8 cellular contexts compared by ENCODE assay signal in the genomic region with DNA sequence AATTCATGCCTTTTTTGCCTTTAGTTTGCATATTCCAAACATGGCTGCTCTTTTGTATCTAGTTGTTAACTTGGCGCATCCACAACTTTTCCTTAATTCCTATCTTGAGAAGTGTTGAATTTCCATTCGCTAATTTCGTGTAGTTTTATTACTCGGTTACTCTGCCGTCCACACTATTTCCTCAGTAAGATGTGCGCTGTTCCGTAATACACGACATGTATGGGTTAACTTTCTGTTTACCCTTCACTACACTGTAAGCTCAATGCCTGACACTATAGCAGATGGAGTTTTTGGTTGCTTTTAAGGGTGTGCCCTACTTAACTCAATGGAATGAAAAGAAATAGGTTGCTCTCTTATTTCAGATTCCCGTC. TPM values are rescaled to one million over a fixed set of nuclear protein-coding genes. Genes with fewer than 3 reads are reported as not detected.
DNase-seq lines count a peak whose midpoint lies in the region; ATAC-seq and TF ChIP-seq lines count a peak whose summit lies in the region.

No MANE protein-coding gene starts in this region.

- H3K9ac ChIP-seq in mesenchymal stem cell (ENCODE audit: low read length), result peak overlapping the region; percentile 99

- H3K14ac ChIP-seq in mesenchymal stem cell (ENCODE audit: low read length in 2 of 2), result no peak overlapping the region

- no peak overlapping the region for H2AFZ ChIP-seq in mesenchymal stem cell (ENCODE audit: low read depth, low read length)

- no peak overlapping the region for H2BK15ac ChIP-seq in mesenchymal stem cell (ENCODE audit: low read depth, poor library complexity, severe bottlenecking)

- H4K91ac ChIP-seq in mesenchymal stem cell (ENCODE audit: low read length), result no peak overlapping the region

- in situ Hi-C loops in brain microvascular endothelial cell (cut with HindIII; ENCODE audit: low pct_ligation_motif_present, low sequenced_read_pairs), result no loop called here

- no peak overlapping the region for H2BK5ac ChIP-seq in mesenchymal stem cell (ENCODE audit: low read depth, low read length, poor library complexity, severe bottlenecking)

- H3K79me1 ChIP-seq in mesenchymal stem cell (replicated peaks; ENCODE audit: low read length, poor library complexity, severe bottlenecking), result peaks cover 12% of the 10 kb centered on the region

- peaks cover 2 to 45% (median 22%) of the 10 kb centered on the region in 9 donors for H3K4me1 ChIP-seq in heart right ventricle
- peaks cover 13% of the 10 kb centered on the region for H3K4me1 ChIP-seq in mesenchymal stem cell (ENCODE audit: control insufficient read depth, insufficient read depth, low read depth, low read length)
- H3K4me1 ChIP-seq in aorta (ENCODE audit: control insufficient read depth in 1 of 2, insufficient read depth in 2 of 2, low read length in 2 of 2), result peaks cover 0 to 6% of the 10 kb centered on the region in 2 donors

- peak overlapping the region; percentile 79 for H3K4me2 ChIP-seq in mesenchymal stem cell (ENCODE audit: low read length, poor library complexity, severe bottlenecking)

- no peak for TF ChIP-seq CTCF in heart right ventricle (IDR thresholded peaks at IDR 0.05)
- no peak for TF ChIP-seq CTCF in brain microvascular endothelial cell (IDR thresholded peaks at IDR 0.05; ENCODE audit: low read depth, low read length, missing control alignments)

- H4K8ac ChIP-seq in mesenchymal stem cell (ENCODE audit: low read length), result no peak overlapping the region

- H3K4ac ChIP-seq in mesenchymal stem cell (ENCODE audit: low read depth in 1 of 2, low read length in 2 of 2), result peak overlapping the region; percentile 59 to 99

- peaks cover 0 to 47% (median 37%) of the 10 kb centered on the region in 9 donors for H3K36me3 ChIP-seq in heart right ventricle
- H3K36me3 ChIP-seq in brain microvascular endothelial cell (replicated peaks), result peaks cover 48% of the 10 kb centered on the region
- peaks cover 33 to 46% of the 10 kb centered on the region in 2 experiments for H3K36me3 ChIP-seq in mesenchymal stem cell (ENCODE audit: control insufficient read depth in 1 of 2, insufficient read depth in 2 of 2, low read depth in 1 of 2, low read length in 2 of 2)
- peaks cover 1 to 7% of the 10 kb centered on the region in 2 donors for H3K36me3 ChIP-seq in aorta (ENCODE audit: control insufficient read depth in 1 of 2, insufficient read depth in 2 of 2, low read length in 1 of 2)

- peak overlapping the region; percentile 64 to 87 (median 72) for H3K4me3 ChIP-seq in heart right ventricle
- H3K4me3 ChIP-seq in brain microvascular endothelial cell (ENCODE audit: low read depth, low read length), result peak overlapping the region; percentile 90
- peak overlapping the region; percentile 79 to 96 for H3K4me3 ChIP-seq in mesenchymal stem cell (ENCODE audit: insufficient read depth in 1 of 2, low read depth in 1 of 2, low read length in 2 of 2)
- peak overlapping the region; percentile 67 to 89 for H3K4me3 ChIP-seq in aorta (ENCODE audit: low read length in 2 of 2)

- H3K9me3 ChIP-seq in heart right ventricle, result no peaks in the 10 kb centered on the region
- H3K9me3 ChIP-seq in mesenchymal stem cell (ENCODE audit: control insufficient read depth, low read length), result no peaks in the 10 kb centered on the region
- no peaks in the 10 kb centered on the region for H3K9me3 ChIP-seq in aorta (ENCODE audit: control insufficient read depth, low read length)

- intact Hi-C loops in heart right ventricle (cut with DNase I), result loop anchor here in 1 of 10 donors (5.0 kb wide), 1 partner anchor 900 kb away; a partner anchor contains a TSS
- intact Hi-C loops in left cardiac atrium (cut with DNase I), result no loop called here
- intact Hi-C loops in aorta (cut with DNase I), result loop anchor here in 1 of 2 donors (2.0 kb wide), 1 partner anchor 22 kb away; no protein-coding TSS in a partner anchor

- H3K27me3 ChIP-seq in heart right ventricle (no peaks in the 10 kb centered on the region), brain microvascular endothelial cell (replicated peaks) (no peaks in the 10 kb centered on the region), mesenchymal stem cell (ENCODE audit: control insufficient read depth in 1 of 2, insufficient read depth in 1 of 2, low read length in 2 of 2) (no peaks in the 10 kb centered on the region), aorta (ENCODE audit: control insufficient read depth in 1 of 2, insufficient read depth in 2 of 2, low read length in 1 of 2) (no peaks in the 10 kb centered on the region)

- H3K27ac ChIP-seq in heart right ventricle (peak overlapping the region in 9 of 10 donors; percentile 72 to 90 (median 83)), brain microvascular endothelial cell (peak overlapping the region; percentile 72), mesenchymal stem cell (ENCODE audit: low read length, poor library complexity, severe bottlenecking) (peak overlapping the region; percentile 71), aorta (ENCODE audit: low read depth in 1 of 2, low read length in 2 of 2) (no peak overlapping the region)

- no peak overlapping the region for H2BK120ac ChIP-seq in mesenchymal stem cell (ENCODE audit: low read depth, low read length)

- 11 to 12% methylated on average over 9 of the region's 9 CpGs for WGBS in heart right ventricle, 2 donors
- WGBS in mesenchymal stem cell, result 0% methylated on average over 7 of the region's 9 CpGs
- 4 to 5% methylated on average over 9 of the region's 9 CpGs for WGBS in aorta, 2 donors

- DNase-seq in heart right ventricle, result no peak
- no peak for DNase-seq in left cardiac atrium
- DNase-seq in brain microvascular endothelial cell, result no peak
- DNase-seq in mesenchymal stem cell, result peak; percentile 45
- no peak for DNase-seq in aorta
- DNase-seq in HK-2 (ENCODE audit: unreplicated experiment), result no peak
- DNase-seq in T1000 (lab: John Stamatoyannopoulos, UW), result no peak

- H2AK5ac ChIP-seq in mesenchymal stem cell (ENCODE audit: low read length, severe bottlenecking), result no peak overlapping the region

- H3K18ac ChIP-seq in mesenchymal stem cell (ENCODE audit: low read depth in 1 of 2, low read length in 2 of 2), result peak overlapping the region; percentile 91 to 97

- ATAC-seq in heart right ventricle (no peak), left cardiac atrium (no peak), aorta (ENCODE audit: low FRiP score) (no peak), GM21737 (IDR thresholded peaks at IDR 0.05; ENCODE audit: unreplicated experiment) (no peak)

- no peak overlapping the region for H3K23ac ChIP-seq in mesenchymal stem cell (ENCODE audit: low read length in 2 of 2)

- H2BK12ac ChIP-seq in mesenchymal stem cell (ENCODE audit: low read length in 2 of 2), result no peak overlapping the region

RNA-seq across cellular contexts. Expression of a gene that starts 0.7 kb away (rescaled TPM):
- total RNA-seq in heart right ventricle (100 to 1,000 TPM; 350 to 651 (median 384) TPM), left cardiac atrium (100 to 1,000 TPM; 535 to 579 TPM), aorta (100 to 1,000 TPM; 479 to 672 TPM)
- polyA plus RNA-seq in heart right ventricle (1,000 to 10,000 TPM in 1 of 2 donors, 100 to 1,000 TPM in 1; 877 to 1,493 TPM), aorta (1,000 to 10,000 TPM; 1,232 to 1,557 TPM)
- 1,855 TPM for polyA plus RNA-seq in mesenchymal stem cell (2013, experiment 1 of 2)
- 1,954 TPM for polyA plus RNA-seq in mesenchymal stem cell (2013, experiment 2 of 2)

RNA-seq across cellular contexts. Expression of a gene that starts 24.1 kb away (rescaled TPM):
- 10 to 100 TPM in 9 of 10 donors, 1 to 10 TPM in 1; 9.7 to 25.8 (median 19.2) TPM for total RNA-seq in heart right ventricle
- polyA plus RNA-seq in heart right ventricle, result 10 to 100 TPM; 15.8 to 24.4 TPM
- total RNA-seq in left cardiac atrium, result 10 to 100 TPM; 12.0 to 13.7 TPM
- polyA plus RNA-seq in mesenchymal stem cell (2013, experiment 1 of 2), result 29.8 TPM
- polyA plus RNA-seq in mesenchymal stem cell (2013, experiment 2 of 2), result 29.6 TPM
- total RNA-seq in aorta, result 10 to 100 TPM; 18.0 to 18.6 TPM
- polyA plus RNA-seq in aorta, result 10 to 100 TPM; 25.7 to 31.2 TPM

Comparison
In these comparisons a context has a peak if more than half of its experiments do, and no peak if none do; other contexts are left out.
1. H3K27ac ChIP-seq: peak in heart right ventricle (9 of 10), brain microvascular endothelial cell (single experiment) and mesenchymal stem cell (single experiment); none in aorta (0 of 2).
2. Peak in every context shown above with its lines, with median percentiles within 50 percentile points of each other: H3K4me3 ChIP-seq.